In genomic region chr16:28935924-28936783, GRCh38 we compare ENCODE assay signal across 9 cellular contexts. TPM values are rescaled to one million over a fixed set of nuclear protein-coding genes. Genes with fewer than 3 reads are reported as not detected.
DNase-seq lines count a peak whose midpoint lies in the region; ATAC-seq and TF ChIP-seq lines count a peak whose summit lies in the region.
"Had no signal": no experiment of that assay in that cellular context is flagged by ENCODE, and none has a peak within 500 bp of the region (broad histone marks: within the 10 kb centered on the region; RNA-seq: fewer than 3 reads in every experiment).

No MANE protein-coding gene starts in this region.

- TF ChIP-seq EP300 in esophagus muscularis mucosa (IDR thresholded peaks at IDR 0.05), result no peak

- intact Hi-C loops in esophagus muscularis mucosa (cut with DNase I), result no loop called here

- DNase-seq in NOMO-1 treated with dmso at 0.1 percent for 144 hours (lab: John Stamatoyannopoulos, UW; ENCODE audit: unreplicated experiment) (peak; percentile 94), activated T-cell treated with anti-CD3 and anti-CD28 coated beads for 1 hour (ENCODE audit: low read depth) (peak; percentile 70), esophagus muscularis mucosa (ENCODE audit: extremely low spot score) (peak; percentile 93), naive B cell (peak; percentile 80)
- peak; percentile 81 to 92 for DNase-seq in stimulated activated effector memory CD8-positive, alpha-beta T cell treated with anti-CD3 and anti-CD28 coated beads, Interleukin-12 subunit alpha, Interleukin-12 subunit beta, amount 100 ng/mL, for 72 hours (ENCODE audit: low spot score in 2 of 2)

- no peaks in the 10 kb centered on the region for H3K27me3 Mint-ChIP-seq in naive B cell

- peak overlapping the region; percentile 44 to 97 (median 71) for H3K4me3 Mint-ChIP-seq in naive B cell
- H3K4me3 Mint-ChIP-seq in stimulated activated effector memory CD8-positive, alpha-beta T cell treated with anti-CD3 and anti-CD28 coated beads, Interleukin-12 subunit alpha, Interleukin-12 subunit beta, amount 100 ng/mL, for 72 hours, result peak overlapping the region; percentile 85

- H3K4me1 Mint-ChIP-seq in naive B cell, result peaks cover 60 to 76% (median 75%) of the 10 kb centered on the region in 3 donors
- peaks cover 23% of the 10 kb centered on the region for H3K4me1 Mint-ChIP-seq in stimulated activated effector memory CD8-positive, alpha-beta T cell treated with anti-CD3 and anti-CD28 coated beads, Interleukin-12 subunit alpha, Interleukin-12 subunit beta, amount 100 ng/mL, for 72 hours
- H3K4me1 Mint-ChIP-seq: brain had no signal

- H3K27ac Mint-ChIP-seq in naive B cell, result peak overlapping the region; percentile 88 to 98 (median 90)
- H3K27ac Mint-ChIP-seq in stimulated activated effector memory CD8-positive, alpha-beta T cell treated with anti-CD3 and anti-CD28 coated beads, Interleukin-12 subunit alpha, Interleukin-12 subunit beta, amount 100 ng/mL, for 72 hours, result peak overlapping the region; percentile 70
- H3K27ac Mint-ChIP-seq: brain had no signal

- H3K36me3 ChIP-seq in esophagus muscularis mucosa, result no peaks in the 10 kb centered on the region

- no peak for TF ChIP-seq CTCF in esophagus muscularis mucosa (IDR thresholded peaks at IDR 0.05)

- peaks cover 0 to 13% (median 11%) of the 10 kb centered on the region in 4 donors for H3K4me1 ChIP-seq in esophagus muscularis mucosa

- no peaks in the 10 kb centered on the region for H3K9me3 Mint-ChIP-seq in naive B cell
- peaks cover 3% of the 10 kb centered on the region for H3K9me3 Mint-ChIP-seq in stimulated activated effector memory CD8-positive, alpha-beta T cell treated with anti-CD3 and anti-CD28 coated beads, Interleukin-12 subunit alpha, Interleukin-12 subunit beta, amount 100 ng/mL, for 72 hours

- H3K4me3 ChIP-seq in GM08714 (ENCODE audit: low read length) (peak overlapping the region; percentile 40; the same call in 1 of the 2 replicates), esophagus muscularis mucosa (peak overlapping the region; percentile 27 to 42 (median 31))

- WGBS in esophagus muscularis mucosa, result 45% methylated on average over 25 of the region's 36 CpGs

- ATAC-seq in HG02678 (IDR thresholded peaks at IDR 0.05; ENCODE audit: unreplicated experiment) (peak; percentile 80), naive B cell (ENCODE audit: low read depth in 2 of 2) (peak; percentile 90 to 93), HG03196 (IDR thresholded peaks at IDR 0.05; ENCODE audit: unreplicated experiment) (no peak)
- peak; percentile 95 for ATAC-seq in stimulated activated effector memory CD8-positive, alpha-beta T cell treated with anti-CD3 and anti-CD28 coated beads, Interleukin-12 subunit alpha, Interleukin-12 subunit beta, amount 100 ng/mL, for 72 hours

- TF ChIP-seq POLR2A in esophagus muscularis mucosa (IDR thresholded peaks at IDR 0.05; ENCODE audit: low read depth), result no peak

- no peaks in the 10 kb centered on the region for H3K9me3 ChIP-seq in esophagus muscularis mucosa

- peaks cover 17 to 50% of the 10 kb centered on the region in 2 donors for H3K36me3 Mint-ChIP-seq in naive B cell
- peaks cover 23% of the 10 kb centered on the region for H3K36me3 Mint-ChIP-seq in stimulated activated effector memory CD8-positive, alpha-beta T cell treated with anti-CD3 and anti-CD28 coated beads, Interleukin-12 subunit alpha, Interleukin-12 subunit beta, amount 100 ng/mL, for 72 hours
- H3K36me3 Mint-ChIP-seq: brain had no signal

- H3K27ac ChIP-seq in esophagus muscularis mucosa (replicated peaks in 1 of 4), result no peak overlapping the region

- H3K27me3 ChIP-seq in esophagus muscularis mucosa, result peaks cover 0 to 15% (median 0%) of the 10 kb centered on the region in 4 donors

RNA-seq across cellular contexts. Expression of gene CD19, which starts 4.4 kb away (rescaled TPM):
- under 1 TPM in 1 of 4 donors, not detected in 3; 0.66 TPM for total RNA-seq in esophagus muscularis mucosa
- polyA plus RNA-seq in naive B cell (ENCODE audit: low read depth in 6 of 6), result 100 to 1,000 TPM; 280 to 597 (median 354) TPM

RNA-seq across cellular contexts. Expression of gene RABEP2, which starts 11.1 kb away (rescaled TPM):
- 10 to 100 TPM; 15.0 to 27.2 (median 16.7) TPM for total RNA-seq in esophagus muscularis mucosa
- polyA plus RNA-seq in naive B cell (ENCODE audit: low read depth in 6 of 6), result 10 to 100 TPM in 5 of 6 donors, 1 to 10 TPM in 1; 6.9 to 40.4 (median 21.2) TPM

RNA-seq across cellular contexts. Expression of gene NFATC2IP, which starts 14.6 kb away (rescaled TPM):
- 10 to 100 TPM; 15.6 to 30.3 (median 20.3) TPM for total RNA-seq in esophagus muscularis mucosa
- polyA plus RNA-seq in naive B cell (ENCODE audit: low read depth in 6 of 6), result 10 to 100 TPM; 17.8 to 32.2 (median 24.2) TPM

RNA-seq across cellular contexts. Expression of gene SPNS1, which starts 38.4 kb away (rescaled TPM):
- total RNA-seq in esophagus muscularis mucosa, result 10 to 100 TPM; 12.9 to 36.0 (median 21.8) TPM
- polyA plus RNA-seq in naive B cell (ENCODE audit: low read depth in 6 of 6), result 10 to 100 TPM; 11.4 to 29.9 (median 19.0) TPM

RNA-seq across cellular contexts. Expression of gene LAT, which starts 48.7 kb away (rescaled TPM):
- 1 to 10 TPM; 3.1 to 6.5 (median 6.2) TPM for total RNA-seq in esophagus muscularis mucosa
- polyA plus RNA-seq in naive B cell (ENCODE audit: low read depth in 6 of 6), result 1 to 10 TPM in 4 of 6 donors, under 1 TPM in 2; 0.29 to 3.7 (median 1.6) TPM
